Comparison of ENCODE assay signal across 1 cellular context in the genomic region with DNA sequence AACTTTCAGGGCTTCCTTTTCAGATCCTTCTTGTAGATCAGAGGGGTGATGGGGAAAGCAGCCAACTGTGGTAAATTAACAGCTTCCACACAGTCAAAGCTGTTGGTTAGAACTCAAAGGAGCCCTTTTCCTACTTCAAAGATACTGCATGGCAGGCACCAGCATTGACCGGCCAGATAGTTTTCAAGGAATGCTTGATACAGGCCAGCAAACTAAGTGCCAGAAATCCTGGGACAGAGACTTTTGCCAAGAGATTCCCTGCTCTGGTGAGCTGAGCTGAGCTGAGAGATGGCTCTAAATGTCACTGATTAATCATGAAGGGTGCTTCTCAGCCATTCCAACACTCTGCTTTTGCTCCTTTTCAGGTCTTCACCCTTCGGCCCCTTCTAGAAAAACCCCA.
TF ChIP-seq lines count a peak whose summit lies in the region.

No MANE protein-coding gene starts in this region.

TF ChIP-seq in HepG2, 621 proteins besides CTCF, POLR2A, EP300 and RAD21 (continued from another document):
- TF ChIP-seq, protein P1, sequence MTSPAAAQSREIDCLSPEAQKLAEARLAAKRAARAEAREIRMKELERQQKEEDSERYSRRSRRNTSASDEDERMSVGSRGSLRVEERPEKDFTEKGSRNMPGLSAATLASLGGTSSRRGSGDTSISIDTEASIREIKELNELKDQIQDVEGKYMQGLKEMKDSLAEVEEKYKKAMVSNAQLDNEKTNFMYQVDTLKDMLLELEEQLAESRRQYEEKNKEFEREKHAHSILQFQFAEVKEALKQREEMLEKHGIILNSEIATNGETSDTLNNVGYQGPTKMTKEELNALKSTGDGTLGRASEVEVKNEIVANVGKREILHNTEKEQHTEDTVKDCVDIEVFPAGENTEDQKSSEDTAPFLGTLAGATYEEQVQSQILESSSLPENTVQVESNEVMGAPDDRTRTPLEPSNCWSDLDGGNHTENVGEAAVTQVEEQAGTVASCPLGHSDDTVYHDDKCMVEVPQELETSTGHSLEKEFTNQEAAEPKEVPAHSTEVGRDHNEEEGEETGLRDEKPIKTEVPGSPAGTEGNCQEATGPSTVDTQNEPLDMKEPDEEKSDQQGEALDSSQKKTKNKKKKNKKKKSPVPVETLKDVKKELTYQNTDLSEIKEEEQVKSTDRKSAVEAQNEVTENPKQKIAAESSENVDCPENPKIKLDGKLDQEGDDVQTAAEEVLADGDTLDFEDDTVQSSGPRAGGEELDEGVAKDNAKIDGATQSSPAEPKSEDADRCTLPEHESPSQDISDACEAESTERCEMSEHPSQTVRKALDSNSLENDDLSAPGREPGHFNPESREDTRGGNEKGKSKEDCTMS (CRISPR knock-in tag; conservative IDR thresholded peaks at IDR 0.05), result no peak
- TF ChIP-seq IRF2 (CRISPR knock-in tag; IDR thresholded peaks at IDR 0.05) (no peak), KDM5B (CRISPR knock-in tag; IDR thresholded peaks at IDR 0.05; ENCODE audit: borderline replicate concordance) (no peak), MTF2 (CRISPR knock-in tag; IDR thresholded peaks at IDR 0.05; ENCODE audit: borderline replicate concordance) (no peak), TBX2 (CRISPR knock-in tag; IDR thresholded peaks at IDR 0.05; ENCODE audit: borderline replicate concordance) (no peak)
